10 cellular contexts compared by ENCODE assay signal in the genomic region with DNA sequence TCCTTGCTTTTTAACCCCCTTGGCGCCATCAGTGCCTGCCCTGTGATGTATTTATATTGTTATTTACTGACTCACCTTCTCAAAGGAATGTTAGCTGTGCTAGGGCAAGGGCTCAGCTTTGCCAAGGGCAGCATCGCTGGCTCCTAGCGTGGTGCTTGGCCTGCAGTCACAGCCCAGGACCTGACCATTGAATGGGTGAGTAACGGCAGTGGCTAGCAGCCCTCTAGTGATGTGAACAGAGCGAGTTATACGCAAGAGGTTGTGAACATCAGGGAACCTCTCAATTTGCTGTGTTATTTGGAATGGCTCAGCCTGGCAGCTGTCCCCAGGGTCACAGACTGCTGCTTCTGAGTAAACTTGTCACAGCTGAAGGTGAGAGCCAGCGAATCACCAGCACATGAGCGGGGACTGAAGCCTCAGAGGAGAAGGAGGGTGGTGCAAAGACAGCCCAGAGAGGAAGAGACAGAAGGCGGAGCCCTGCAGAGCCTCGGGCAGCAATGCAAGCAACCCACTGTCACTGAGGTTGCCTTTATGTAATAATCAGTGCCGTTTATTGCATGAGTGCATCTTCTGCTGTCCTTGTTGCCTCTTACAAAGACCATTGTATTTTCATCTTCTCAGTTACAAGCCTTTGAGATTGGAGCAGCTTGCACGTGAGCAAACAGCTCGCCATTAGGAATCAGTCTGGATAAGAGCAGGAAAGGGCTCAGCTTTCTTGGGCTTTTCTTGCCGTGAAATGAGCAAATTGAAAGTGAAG.
A peak's percentile ranks its signal among the peaks of the same experiment; 100 is the strongest.
DNase-seq lines count a peak whose midpoint lies in the region; ATAC-seq and TF ChIP-seq lines count a peak whose summit lies in the region.
"Had no signal": no experiment of that assay in that cellular context is flagged by ENCODE, and none has a peak within 500 bp of the region (broad histone marks: within the 10 kb centered on the region; RNA-seq: fewer than 3 reads in every experiment).

No MANE protein-coding gene starts in this region.

- no peaks in the 10 kb centered on the region for H3K27me3 ChIP-seq in foreskin keratinocyte
- H3K27me3 ChIP-seq: gastrocnemius medialis had no signal

- ATAC-seq in SK-N-SH treated with all-trans-retinoic acid at 6 μM for 48 hours, result peak; percentile 76
- ATAC-seq in foreskin keratinocyte, result peak; percentile 90
- no peak for ATAC-seq in HG03175 (IDR thresholded peaks at IDR 0.05; ENCODE audit: unreplicated experiment)
- ATAC-seq in HG03135 (IDR thresholded peaks at IDR 0.05; ENCODE audit: unreplicated experiment), result no peak
- ATAC-seq in GM19467 (IDR thresholded peaks at IDR 0.05; ENCODE audit: unreplicated experiment), result no peak
- ATAC-seq: gastrocnemius medialis had no signal

- TF ChIP-seq CTCF in foreskin keratinocyte (conservative IDR thresholded peaks at IDR 0.05), result no peak

- peaks cover 16% of the 10 kb centered on the region for H3K4me1 ChIP-seq in foreskin keratinocyte

- H3K27ac ChIP-seq in foreskin keratinocyte, result peak overlapping the region; percentile 30
- H3K27ac ChIP-seq: gastrocnemius medialis had no signal

- DNase-seq in NCI-H2227 (lab: John Stamatoyannopoulos, UW; ENCODE audit: unreplicated experiment) (peak; percentile 18), NCI-H2227 treated with DMSO at 0.1 percent for 48 hours (lab: John Stamatoyannopoulos, UW) (no peak), foreskin keratinocyte (peak; percentile 33 to 76)
- DNase-seq in stimulated activated CD4-positive, alpha-beta T cell treated with anti-CD3 and anti-CD28 coated beads, Interleukin-4, amount 100 ng/mL, for 24 hours, result peak; percentile 38
- DNase-seq: SW 1271 had no signal

TF ChIP-seq in SK-N-SH treated with all-trans-retinoic acid at 6 μM for 48 hours, 23 proteins besides CTCF, POLR2A, EP300 and RAD21:
- no peak for TF ChIP-seq BACH2 (CRISPR knock-in tag; IDR thresholded peaks at IDR 0.05; ENCODE audit: borderline replicate concordance)
- TF ChIP-seq, protein P1, sequence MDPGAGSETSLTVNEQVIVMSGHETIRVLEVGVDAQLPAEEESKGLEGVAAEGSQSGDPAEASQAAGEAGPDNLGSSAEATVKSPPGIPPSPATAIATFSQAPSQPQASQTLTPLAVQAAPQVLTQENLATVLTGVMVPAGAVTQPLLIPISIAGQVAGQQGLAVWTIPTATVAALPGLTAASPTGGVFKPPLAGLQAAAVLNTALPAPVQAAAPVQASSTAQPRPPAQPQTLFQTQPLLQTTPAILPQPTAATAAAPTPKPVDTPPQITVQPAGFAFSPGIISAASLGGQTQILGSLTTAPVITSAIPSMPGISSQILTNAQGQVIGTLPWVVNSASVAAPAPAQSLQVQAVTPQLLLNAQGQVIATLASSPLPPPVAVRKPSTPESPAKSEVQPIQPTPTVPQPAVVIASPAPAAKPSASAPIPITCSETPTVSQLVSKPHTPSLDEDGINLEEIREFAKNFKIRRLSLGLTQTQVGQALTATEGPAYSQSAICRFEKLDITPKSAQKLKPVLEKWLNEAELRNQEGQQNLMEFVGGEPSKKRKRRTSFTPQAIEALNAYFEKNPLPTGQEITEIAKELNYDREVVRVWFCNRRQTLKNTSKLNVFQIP (CRISPR knock-in tag; IDR thresholded peaks at IDR 0.05; ENCODE audit: borderline replicate concordance, low read depth), result no peak
- TF ChIP-seq ESRRG (CRISPR knock-in tag; IDR thresholded peaks at IDR 0.05), result no peak
- TF ChIP-seq ZNF565 (CRISPR knock-in tag; conservative IDR thresholded peaks at IDR 0.05; ENCODE audit: low read depth), result no peak
- TF ChIP-seq PPARA (CRISPR knock-in tag; IDR thresholded peaks at IDR 0.05; ENCODE audit: borderline replicate concordance), result no peak
- TF ChIP-seq ZFP3 (CRISPR knock-in tag; IDR thresholded peaks at IDR 0.05), result no peak
- TF ChIP-seq GLIS3 (CRISPR knock-in tag; IDR thresholded peaks at IDR 0.05), result no peak
- no peak for TF ChIP-seq ARNTL (CRISPR knock-in tag; IDR thresholded peaks at IDR 0.05; ENCODE audit: borderline replicate concordance, low read depth)
- TF ChIP-seq PATZ1 (CRISPR knock-in tag; IDR thresholded peaks at IDR 0.05; ENCODE audit: borderline replicate concordance), result no peak
- no peak for TF ChIP-seq OSR1 (CRISPR knock-in tag; IDR thresholded peaks at IDR 0.05)
- no peak for TF ChIP-seq ZNF70 (CRISPR knock-in tag; IDR thresholded peaks at IDR 0.05)
- TF ChIP-seq ZNF8 (CRISPR knock-in tag; IDR thresholded peaks at IDR 0.05), result no peak
- TF ChIP-seq, protein P2, sequence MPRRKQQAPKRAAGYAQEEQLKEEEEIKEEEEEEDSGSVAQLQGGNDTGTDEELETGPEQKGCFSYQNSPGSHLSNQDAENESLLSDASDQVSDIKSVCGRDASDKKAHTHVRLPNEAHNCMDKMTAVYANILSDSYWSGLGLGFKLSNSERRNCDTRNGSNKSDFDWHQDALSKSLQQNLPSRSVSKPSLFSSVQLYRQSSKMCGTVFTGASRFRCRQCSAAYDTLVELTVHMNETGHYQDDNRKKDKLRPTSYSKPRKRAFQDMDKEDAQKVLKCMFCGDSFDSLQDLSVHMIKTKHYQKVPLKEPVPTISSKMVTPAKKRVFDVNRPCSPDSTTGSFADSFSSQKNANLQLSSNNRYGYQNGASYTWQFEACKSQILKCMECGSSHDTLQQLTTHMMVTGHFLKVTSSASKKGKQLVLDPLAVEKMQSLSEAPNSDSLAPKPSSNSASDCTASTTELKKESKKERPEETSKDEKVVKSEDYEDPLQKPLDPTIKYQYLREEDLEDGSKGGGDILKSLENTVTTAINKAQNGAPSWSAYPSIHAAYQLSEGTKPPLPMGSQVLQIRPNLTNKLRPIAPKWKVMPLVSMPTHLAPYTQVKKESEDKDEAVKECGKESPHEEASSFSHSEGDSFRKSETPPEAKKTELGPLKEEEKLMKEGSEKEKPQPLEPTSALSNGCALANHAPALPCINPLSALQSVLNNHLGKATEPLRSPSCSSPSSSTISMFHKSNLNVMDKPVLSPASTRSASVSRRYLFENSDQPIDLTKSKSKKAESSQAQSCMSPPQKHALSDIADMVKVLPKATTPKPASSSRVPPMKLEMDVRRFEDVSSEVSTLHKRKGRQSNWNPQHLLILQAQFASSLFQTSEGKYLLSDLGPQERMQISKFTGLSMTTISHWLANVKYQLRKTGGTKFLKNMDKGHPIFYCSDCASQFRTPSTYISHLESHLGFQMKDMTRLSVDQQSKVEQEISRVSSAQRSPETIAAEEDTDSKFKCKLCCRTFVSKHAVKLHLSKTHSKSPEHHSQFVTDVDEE (CRISPR knock-in tag; IDR thresholded peaks at IDR 0.05), result no peak
- TF ChIP-seq, protein P3, sequence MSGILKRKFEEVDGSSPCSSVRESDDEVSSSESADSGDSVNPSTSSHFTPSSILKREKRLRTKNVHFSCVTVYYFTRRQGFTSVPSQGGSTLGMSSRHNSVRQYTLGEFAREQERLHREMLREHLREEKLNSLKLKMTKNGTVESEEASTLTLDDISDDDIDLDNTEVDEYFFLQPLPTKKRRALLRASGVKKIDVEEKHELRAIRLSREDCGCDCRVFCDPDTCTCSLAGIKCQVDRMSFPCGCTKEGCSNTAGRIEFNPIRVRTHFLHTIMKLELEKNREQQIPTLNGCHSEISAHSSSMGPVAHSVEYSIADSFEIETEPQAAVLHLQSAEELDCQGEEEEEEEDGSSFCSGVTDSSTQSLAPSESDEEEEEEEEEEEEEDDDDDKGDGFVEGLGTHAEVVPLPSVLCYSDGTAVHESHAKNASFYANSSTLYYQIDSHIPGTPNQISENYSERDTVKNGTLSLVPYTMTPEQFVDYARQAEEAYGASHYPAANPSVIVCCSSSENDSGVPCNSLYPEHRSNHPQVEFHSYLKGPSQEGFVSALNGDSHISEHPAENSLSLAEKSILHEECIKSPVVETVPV (CRISPR knock-in tag; IDR thresholded peaks at IDR 0.05), result no peak
- no peak for TF ChIP-seq SNAI2 (CRISPR knock-in tag; IDR thresholded peaks at IDR 0.05)
- TF ChIP-seq ZFP30 (CRISPR knock-in tag; IDR thresholded peaks at IDR 0.05), result no peak
- TF ChIP-seq ZC3H10 (CRISPR knock-in tag; IDR thresholded peaks at IDR 0.05), result no peak

Comparison
In these comparisons a context has a peak if more than half of its experiments do, and no peak if none do; other contexts are left out.
1. ATAC-seq: peak in SK-N-SH treated with all-trans-retinoic acid at 6 μM for 48 hours (single experiment) and foreskin keratinocyte (single experiment); none in HG03175 (single experiment), HG03135 (single experiment) and GM19467 (single experiment).